16 cellular contexts compared by ENCODE assay signal in the genomic region with DNA sequence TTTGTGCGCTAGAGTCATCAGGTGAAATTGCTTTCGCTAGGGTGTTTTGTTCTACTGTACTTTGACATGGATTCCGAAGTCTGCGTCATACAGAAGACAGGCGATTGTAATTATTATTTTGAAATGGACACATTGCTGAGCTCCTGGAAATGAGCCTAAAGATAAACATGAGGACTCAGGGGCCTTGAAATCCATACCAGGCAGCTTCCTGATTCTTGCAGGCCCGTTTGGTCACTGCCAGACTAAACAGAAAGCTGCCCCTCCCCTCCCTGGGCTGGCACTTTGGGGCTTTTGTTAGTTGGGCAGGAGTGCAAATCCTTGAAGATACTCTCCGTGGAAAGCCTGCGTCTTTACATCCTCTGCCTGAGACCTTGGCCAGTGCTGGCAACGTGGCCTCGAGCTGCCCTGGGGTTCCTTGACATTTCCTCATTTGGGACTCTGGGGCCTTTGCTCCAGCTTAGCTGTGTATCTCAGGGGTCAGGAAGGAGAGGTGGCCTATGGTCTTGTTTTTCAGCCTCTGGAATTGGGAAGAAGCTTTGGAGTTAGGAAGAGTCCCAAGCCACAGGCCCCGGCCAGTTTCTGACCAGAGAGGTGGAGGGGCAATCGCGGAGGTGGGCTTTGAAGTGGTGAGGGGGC. TPM values are rescaled to one million over a fixed set of nuclear protein-coding genes. Genes with fewer than 3 reads are reported as not detected.
DNase-seq lines count a peak whose midpoint lies in the region; ATAC-seq and TF ChIP-seq lines count a peak whose summit lies in the region.
"Had no signal": no experiment of that assay in that cellular context is flagged by ENCODE, and none has a peak within 500 bp of the region (broad histone marks: within the 10 kb centered on the region; RNA-seq: fewer than 3 reads in every experiment).

No MANE protein-coding gene starts in this region.

- no peak for TF ChIP-seq POLR2A in IMR-90 (IDR thresholded peaks at IDR 0.05; ENCODE audit: low read depth, low read length)

- peak overlapping the region; percentile 74 for H2AK5ac ChIP-seq in IMR-90 (ENCODE audit: low read depth, low read length)
- no peak overlapping the region for H2AK5ac ChIP-seq in neuronal stem cell (ENCODE audit: low read depth, low read length)

- H3K79me1 ChIP-seq in IMR-90 (ENCODE audit: low read depth in 1 of 2, low read length in 2 of 2) (no peaks in the 10 kb centered on the region), neuronal stem cell (ENCODE audit: low read depth, low read length) (no peaks in the 10 kb centered on the region)

- peaks cover 36% of the 10 kb centered on the region for H3K4me1 ChIP-seq in IMR-90 (ENCODE audit: control insufficient read depth, insufficient read depth, low read length)
- peaks cover 0 to 18% of the 10 kb centered on the region in 2 donors for H3K4me1 ChIP-seq in neuronal stem cell (ENCODE audit: control insufficient read depth in 2 of 2, insufficient read depth in 1 of 2, low read depth in 1 of 2, low read length in 2 of 2)

- no TSS peak for BruUV-seq in IMR-90 (replicated peaks; lab: Mats Ljungman, UMichigan)

- no peaks in the 10 kb centered on the region for H3K9me3 Mint-ChIP-seq in mesothelial cell of epicardium
- H3K9me3 Mint-ChIP-seq: activated T-cell treated with anti-CD3 and anti-CD28 coated beads, Interleukin-2, amount 50 U/mL, for 4 hours; T-helper 1 cell treated with Interleukin-12 subunit alpha and Interleukin-12 subunit beta and Interleukin-4 antibody, amounts not matched to agents 30 μg/mL and 1 μg/mL, for 36 hours had no signal

- no peaks in the 10 kb centered on the region for H3K27me3 Mint-ChIP-seq in mesothelial cell of epicardium (ENCODE audit: low read depth)

- peak overlapping the region; percentile 33 for H3K9ac ChIP-seq in IMR-90 (ENCODE audit: low read depth, low read length)
- no peak overlapping the region for H3K9ac ChIP-seq in neuronal stem cell (ENCODE audit: low read depth, low read length, poor library complexity)
- H3K9ac ChIP-seq: BLaER1 treated with 17β-estradiol and CSF1 and Interleukin-3, amounts not matched to agents 10 nM and 100 nM; GM23248 had no signal

- no peak overlapping the region for H2BK12ac ChIP-seq in neuronal stem cell (ENCODE audit: low read length)

- peak overlapping the region; percentile 93 for H4K5ac ChIP-seq in IMR-90 (ENCODE audit: low read depth, low read length)

- no peaks in the 10 kb centered on the region for H4K20me1 ChIP-seq in IMR-90 (ENCODE audit: insufficient read depth, low read length)
- H4K20me1 ChIP-seq: BLaER1 treated with 17β-estradiol and CSF1 and Interleukin-3, amounts not matched to agents 10 nM and 100 nM had no signal

- no peak for TF ChIP-seq RAD21 in IMR-90 (IDR thresholded peaks at IDR 0.05; ENCODE audit: low read length)

- peaks cover 11% of the 10 kb centered on the region for H3K9me1 ChIP-seq in IMR-90 (ENCODE audit: insufficient read depth, low read length)

- H2BK120ac ChIP-seq in IMR-90 (ENCODE audit: low read depth, low read length) (peak overlapping the region; percentile 96), neuronal stem cell (ENCODE audit: low read depth, low read length) (no peak overlapping the region)

- in situ Hi-C loops in IMR-90 (cut with MboI; ENCODE audit: low sequenced_read_pairs), result no loop called here

- H3K14ac ChIP-seq in IMR-90 (replicated peaks; ENCODE audit: low read depth, low read length) (peak overlapping the region; percentile 77), neuronal stem cell (ENCODE audit: low read length) (no peak overlapping the region)

- H4K91ac ChIP-seq in IMR-90 (ENCODE audit: insufficient read depth, low read depth, low read length), result peak overlapping the region; percentile 86
- no peak overlapping the region for H4K91ac ChIP-seq in neuronal stem cell (ENCODE audit: low read depth, low read length, poor library complexity)

- peak overlapping the region; percentile 93 for H2BK20ac ChIP-seq in IMR-90 (ENCODE audit: low read depth, low read length)

- H3K23ac ChIP-seq in IMR-90 (ENCODE audit: low read depth, low read length) (peak overlapping the region; percentile 46; the same call in 1 of the 2 replicates), neuronal stem cell (ENCODE audit: low read depth, low read length, poor library complexity) (no peak overlapping the region)

- peak overlapping the region; percentile 56; the same call in 1 of the 2 replicates for H3K56ac ChIP-seq in IMR-90 (ENCODE audit: extremely low read depth, insufficient read depth, low read length)

- CTCF ChIA-PET in IMR-90 (lab: Yijun Ruan, JAX), result no interaction called here

- peak overlapping the region; percentile 75 for H3K4me2 ChIP-seq in IMR-90 (ENCODE audit: low read depth, low read length)
- H3K4me2 ChIP-seq in neuronal stem cell (ENCODE audit: insufficient read depth, low read length, poor library complexity, severe bottlenecking), result no peak overlapping the region

- POLR2A ChIA-PET in IMR-90 (lab: Charles Lee; ENCODE audit: unreplicated experiment), result no interaction called here

- no peak overlapping the region for H3K4me3 Mint-ChIP-seq in mesothelial cell of epicardium
- H3K4me3 Mint-ChIP-seq: activated T-cell treated with anti-CD3 and anti-CD28 coated beads, Interleukin-2, amount 50 U/mL, for 4 hours; T-helper 1 cell treated with Interleukin-12 subunit alpha and Interleukin-12 subunit beta and Interleukin-4 antibody, amounts not matched to agents 30 μg/mL and 1 μg/mL, for 36 hours had no signal

- H2AK9ac ChIP-seq in IMR-90 (replicated peaks; ENCODE audit: low read depth, low read length, poor library complexity), result peak overlapping the region; percentile 62

- peak overlapping the region; percentile 37 for H3K27ac Mint-ChIP-seq in mesothelial cell of epicardium
- H3K27ac Mint-ChIP-seq: T-helper 1 cell treated with Interleukin-12 subunit alpha and Interleukin-12 subunit beta and Interleukin-4 antibody, amounts not matched to agents 30 μg/mL and 1 μg/mL, for 36 hours had no signal

- DNase-seq in AG08395 (ENCODE audit: low spot score) (peak; percentile 66), IMR-90 (peak; percentile 87), dermis blood vessel endothelial cell (peak; percentile 42), mesothelial cell of epicardium (ENCODE audit: low spot score in 2 of 2, unreplicated experiment in 2 of 2) (no peak), NCI-H187 (lab: John Stamatoyannopoulos, UW) (no peak), A172 (ENCODE audit: low spot score) (no peak), neuronal stem cell (ENCODE audit: low spot score) (no peak)
- DNase-seq: activated T-cell treated with anti-CD3 and anti-CD28 coated beads, Interleukin-2, amount 50 U/mL, for 4 hours; GM23248; NCI-H345; stimulated activated CD8-positive, alpha-beta memory T cell treated with anti-CD3 and anti-CD28 coated beads, Interleukin-4, amount 100 ng/mL, for 48 hours had no signal

- H3K36me3 ChIP-seq in IMR-90 (ENCODE audit: control insufficient read depth, insufficient read depth, low read length), result no peaks in the 10 kb centered on the region
- no peaks in the 10 kb centered on the region for H3K36me3 ChIP-seq in neuronal stem cell (replicated peaks in 1 of 2; ENCODE audit: control insufficient read depth in 2 of 2, insufficient read depth in 2 of 2, low read length in 2 of 2)
- H3K36me3 ChIP-seq: BLaER1 treated with 17β-estradiol and CSF1 and Interleukin-3, amounts not matched to agents 10 nM and 100 nM had no signal

- H3K4me3 ChIP-seq in IMR-90 (ENCODE audit: insufficient read depth, low read depth, low read length) (no peak overlapping the region), neuronal stem cell (ENCODE audit: low read length in 2 of 2) (no peak overlapping the region)
- H3K4me3 ChIP-seq: BLaER1 treated with 17β-estradiol and CSF1 and Interleukin-3, amounts not matched to agents 10 nM and 100 nM; GM23248 had no signal

- ATAC-seq in IMR-90 (ENCODE audit: low read depth) (peak; percentile 90), HG03159 (IDR thresholded peaks at IDR 0.05; ENCODE audit: unreplicated experiment) (no peak)
- ATAC-seq: activated T-cell treated with anti-CD3 and anti-CD28 coated beads, Interleukin-2, amount 50 U/mL, for 4 hours; Panc1 had no signal

- H2AFZ ChIP-seq in IMR-90 (replicated peaks; ENCODE audit: low read length, poor library complexity), result peak overlapping the region; percentile 71
- no peak overlapping the region for H2AFZ ChIP-seq in neuronal stem cell (ENCODE audit: low read length)
- H2AFZ ChIP-seq: GM23248 had no signal

- peak overlapping the region; percentile 94 for H3K4ac ChIP-seq in IMR-90 (ENCODE audit: low read depth, low read length)
- no peak overlapping the region for H3K4ac ChIP-seq in neuronal stem cell (ENCODE audit: low read length)

- 73% methylated on average over 3 of the region's 13 CpGs; no CpG with 5 or more reads in 1 of the 2 experiments for WGBS in IMR-90 (ENCODE audit: extremely low coverage in 2 of 2, insufficient read length in 1 of 2), 2 experiments
- no CpG with 5 or more reads among the region's 13 CpGs for WGBS in neuronal stem cell (ENCODE audit: extremely low coverage in 2 of 2, insufficient read length in 2 of 2, insufficient replicate concordance in 1 of 2), 2 donors

- H3K9me3 ChIP-seq in IMR-90 (ENCODE audit: control insufficient read depth, insufficient read depth, low read length), result no peaks in the 10 kb centered on the region
- no peaks in the 10 kb centered on the region for H3K9me3 ChIP-seq in neuronal stem cell (replicated peaks in 1 of 2; ENCODE audit: control insufficient read depth in 2 of 2, insufficient read depth in 1 of 2, low read depth in 1 of 2, low read length in 2 of 2)
- H3K9me3 ChIP-seq: BLaER1 treated with 17β-estradiol and CSF1 and Interleukin-3, amounts not matched to agents 10 nM and 100 nM had no signal

- H3K27ac ChIP-seq in IMR-90 (ENCODE audit: insufficient read depth, low read length) (peak overlapping the region; percentile 73), neuronal stem cell (replicated peaks; ENCODE audit: low read length) (no peak overlapping the region)
- H3K27ac ChIP-seq: BLaER1 treated with 17β-estradiol and CSF1 and Interleukin-3, amounts not matched to agents 10 nM and 100 nM; GM23248 had no signal

- H3K36me3 Mint-ChIP-seq in mesothelial cell of epicardium, result no peaks in the 10 kb centered on the region

- TF ChIP-seq CTCF in IMR-90 (conservative IDR thresholded peaks at IDR 0.05; ENCODE audit: low read depth, low read length) (no peak), mesothelial cell of epicardium (IDR thresholded peaks at IDR 0.05; ENCODE audit: unreplicated experiment) (no peak)

- H3K27me3 ChIP-seq in IMR-90 (ENCODE audit: control insufficient read depth, insufficient read depth, low read length), result no peaks in the 10 kb centered on the region; the same call in 1 of the 2 replicates
- H3K27me3 ChIP-seq in neuronal stem cell (ENCODE audit: control insufficient read depth in 3 of 3, insufficient read depth in 3 of 3, low read depth in 1 of 3, low read length in 3 of 3), result no peaks in the 10 kb centered on the region
- H3K27me3 ChIP-seq: BLaER1 treated with 17β-estradiol and CSF1 and Interleukin-3, amounts not matched to agents 10 nM and 100 nM had no signal

- peak overlapping the region; percentile 79 for H3K18ac ChIP-seq in IMR-90 (ENCODE audit: low read depth, low read length)
- no peak overlapping the region for H3K18ac ChIP-seq in neuronal stem cell (ENCODE audit: low read length)

- H4K8ac ChIP-seq in IMR-90 (ENCODE audit: low read depth in 2 of 2, low read length in 2 of 2), result peak overlapping the region; percentile 19 to 79; a peak in 3 of 4 replicates
- no peak overlapping the region for H4K8ac ChIP-seq in neuronal stem cell (ENCODE audit: low read depth, low read length)

- peak overlapping the region; percentile 93 for H2BK5ac ChIP-seq in IMR-90 (ENCODE audit: low read depth, low read length, poor library complexity, severe bottlenecking)
- no peak overlapping the region for H2BK5ac ChIP-seq in neuronal stem cell (ENCODE audit: low read length)

- intact Hi-C loops in IMR-90 (cut with micrococcal nuclease), result no loop called here

- dilution Hi-C loops in IMR-90 (cut with HindIII; ENCODE audit: low sequenced_read_pairs, unreplicated experiment), result no loop called here

- H2BK15ac ChIP-seq in IMR-90 (ENCODE audit: low read depth, low read length), result peak overlapping the region; percentile 89; the same call in 2 of the 3 replicates
- no peak overlapping the region for H2BK15ac ChIP-seq in neuronal stem cell (ENCODE audit: low read length)

- H3K4me1 Mint-ChIP-seq in mesothelial cell of epicardium, result peaks cover 10% of the 10 kb centered on the region

RNA-seq across cellular contexts. Expression of a gene that starts 26.9 kb away (rescaled TPM):
- not detected in 2 replicates for total RNA-seq in IMR-90 (2012; rRNA removed)
- polyA plus RNA-seq in IMR-90 (2012; rRNA removed), result not detected in 2 replicates
- not detected in 2 replicates for polyA plus RNA-seq in IMR-90 (2012; cell fraction: cytosol; rRNA removed)
- not detected in 2 replicates for polyA plus RNA-seq in IMR-90 (2012; cell fraction: nucleus; rRNA removed; ENCODE audit: low replicate concordance)
- not detected in 2 replicates for total RNA-seq in dermis blood vessel endothelial cell
- 0.82 to 1.4 TPM (median 0.92 TPM) in 3 replicates for total RNA-seq in mesothelial cell of epicardium
- not detected in 2 replicates for total RNA-seq in A172 (2014; rRNA removed; shearing (Covaris generic))
- polyA plus RNA-seq in neuronal stem cell (2013, experiment 1 of 2), result 0.96 TPM
- polyA plus RNA-seq in neuronal stem cell (2013, experiment 2 of 2), result 1.2 TPM
- total RNA-seq: activated T-cell treated with anti-CD3 and anti-CD28 coated beads, Interleukin-2, amount 50 U/mL, for 4 hours; GM23248; omental fat pad had no signal

RNA-seq across cellular contexts. Expression of a gene that starts 38.4 kb away (rescaled TPM):
- total RNA-seq in IMR-90 (2012; rRNA removed) (6.9 and 8.8 TPM in 2 replicates), dermis blood vessel endothelial cell (2.0 and 2.4 TPM in 2 replicates), mesothelial cell of epicardium (8.4 to 16.9 TPM (median 8.4 TPM) in 3 replicates)
- 2.6 and 3.6 TPM in 2 replicates for polyA plus RNA-seq in IMR-90 (2012; rRNA removed)
- 2.9 and 8.4 TPM in 2 replicates for polyA plus RNA-seq in IMR-90 (2012; cell fraction: cytosol; rRNA removed)
- polyA plus RNA-seq in IMR-90 (2012; cell fraction: nucleus; rRNA removed; ENCODE audit: low replicate concordance), result 1.1 and 5.4 TPM in 2 replicates
- total RNA-seq in A172 (2014; rRNA removed; shearing (Covaris generic)), result 3.4 and 26.4 TPM in 2 replicates
- 7.6 TPM for polyA plus RNA-seq in neuronal stem cell (2013, experiment 1 of 2)
- 14.7 TPM for polyA plus RNA-seq in neuronal stem cell (2013, experiment 2 of 2)

Comparison
In these comparisons a context has a peak if more than half of its experiments do, and no peak if none do; other contexts are left out.
1. DNase-seq: peak in AG08395 (single experiment), IMR-90 (single experiment) and dermis blood vessel endothelial cell (single experiment); none in mesothelial cell of epicardium (0 of 2), NCI-H187 (0 of 2), A172 (single experiment) and neuronal stem cell (single experiment).